Comparison of ENCODE assay signal across 1 cellular context in genomic region chr17:61335845-61336655, GRCh38.
TF ChIP-seq lines count a peak whose summit lies in the region.

No MANE protein-coding gene starts in this region.

TF ChIP-seq in HEK293, 187 proteins besides CTCF, POLR2A, EP300 and RAD21 (continued from another document and continues in another):
- TF ChIP-seq ZNF76 (tag by site-specific recombination; IDR thresholded peaks at IDR 0.05; ENCODE audit: borderline replicate concordance, low read depth), result peak; percentile 84
- TF ChIP-seq ZNF404 (tag by site-specific recombination; IDR thresholded peaks at IDR 0.05), result no peak
- TF ChIP-seq ZNF175 (tag by site-specific recombination; IDR thresholded peaks at IDR 0.05), result no peak
- no peak; the same call in 1 of the 2 replicates for TF ChIP-seq ZNF623 (tag by site-specific recombination; IDR thresholded peaks at IDR 0.05)
- TF ChIP-seq ZFP69B (tag by site-specific recombination; IDR thresholded peaks at IDR 0.05), result peak; percentile 86
- peak; percentile 78; the same call in 1 of the 2 replicates for TF ChIP-seq ZNF394 (tag by site-specific recombination; IDR thresholded peaks at IDR 0.05; ENCODE audit: borderline replicate concordance)
- TF ChIP-seq, protein P1, sequence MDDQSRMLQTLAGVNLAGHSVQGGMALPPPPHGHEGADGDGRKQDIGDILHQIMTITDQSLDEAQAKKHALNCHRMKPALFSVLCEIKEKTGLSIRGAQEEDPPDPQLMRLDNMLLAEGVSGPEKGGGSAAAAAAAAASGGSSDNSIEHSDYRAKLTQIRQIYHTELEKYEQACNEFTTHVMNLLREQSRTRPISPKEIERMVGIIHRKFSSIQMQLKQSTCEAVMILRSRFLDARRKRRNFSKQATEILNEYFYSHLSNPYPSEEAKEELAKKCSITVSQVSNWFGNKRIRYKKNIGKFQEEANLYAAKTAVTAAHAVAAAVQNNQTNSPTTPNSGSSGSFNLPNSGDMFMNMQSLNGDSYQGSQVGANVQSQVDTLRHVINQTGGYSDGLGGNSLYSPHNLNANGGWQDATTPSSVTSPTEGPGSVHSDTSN (CRISPR knock-in tag; IDR thresholded peaks at IDR 0.05), result no peak
- peak; percentile 91; the same call in 1 of the 2 replicates for TF ChIP-seq ZNF2 (tag by site-specific recombination; IDR thresholded peaks at IDR 0.05)
- TF ChIP-seq ZSCAN18 (tag by site-specific recombination; IDR thresholded peaks at IDR 0.05), result peak; percentile 60; the same call in 1 of the 2 replicates
- TF ChIP-seq ZNF610 (tag by site-specific recombination; IDR thresholded peaks at IDR 0.05; ENCODE audit: borderline replicate concordance), result peak; percentile 86; the same call in 1 of the 2 replicates
- peak; percentile 98 for TF ChIP-seq FEZF1 (tag by site-specific recombination; IDR thresholded peaks at IDR 0.05)
- TF ChIP-seq, protein P2, sequence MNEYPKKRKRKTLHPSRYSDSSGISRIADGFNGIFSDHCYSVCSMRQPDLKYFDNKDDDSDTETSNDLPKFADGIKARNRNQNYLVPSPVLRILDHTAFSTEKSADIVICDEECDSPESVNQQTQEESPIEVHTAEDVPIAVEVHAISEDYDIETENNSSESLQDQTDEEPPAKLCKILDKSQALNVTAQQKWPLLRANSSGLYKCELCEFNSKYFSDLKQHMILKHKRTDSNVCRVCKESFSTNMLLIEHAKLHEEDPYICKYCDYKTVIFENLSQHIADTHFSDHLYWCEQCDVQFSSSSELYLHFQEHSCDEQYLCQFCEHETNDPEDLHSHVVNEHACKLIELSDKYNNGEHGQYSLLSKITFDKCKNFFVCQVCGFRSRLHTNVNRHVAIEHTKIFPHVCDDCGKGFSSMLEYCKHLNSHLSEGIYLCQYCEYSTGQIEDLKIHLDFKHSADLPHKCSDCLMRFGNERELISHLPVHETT (tag by site-specific recombination; IDR thresholded peaks at IDR 0.05), result peak; percentile 93
- TF ChIP-seq ZNF146 (tag by site-specific recombination; IDR thresholded peaks at IDR 0.05), result peak; percentile 78
- TF ChIP-seq ZNF558 (tag by site-specific recombination; IDR thresholded peaks at IDR 0.05), result peak; percentile 85
- TF ChIP-seq ZNF48 (tag by site-specific recombination; IDR thresholded peaks at IDR 0.05), result no peak
- TF ChIP-seq ZNF621 (tag by site-specific recombination; IDR thresholded peaks at IDR 0.05), result no peak
- TF ChIP-seq PATZ1 (tag by site-specific recombination; IDR thresholded peaks at IDR 0.05), result peak; percentile 84
- TF ChIP-seq ZNF121 (tag by site-specific recombination; IDR thresholded peaks at IDR 0.05), result 0 out of 2 replicates have a peak, but pooled peaks have one; percentile 4
- no peak for TF ChIP-seq ZFHX2 (tag by site-specific recombination; conservative IDR thresholded peaks at IDR 0.05)
- no peak for TF ChIP-seq ZNF624 (tag by site-specific recombination; IDR thresholded peaks at IDR 0.05)
- TF ChIP-seq ZNF560 (tag by site-specific recombination; IDR thresholded peaks at IDR 0.05; ENCODE audit: borderline replicate concordance), result no peak
- peak; percentile 87; the same call in 1 of the 2 replicates for TF ChIP-seq ZBTB1 (tag by site-specific recombination; IDR thresholded peaks at IDR 0.05)
- no peak for TF ChIP-seq ZNF416 (tag by site-specific recombination; IDR thresholded peaks at IDR 0.05)
- TF ChIP-seq, protein P3, sequence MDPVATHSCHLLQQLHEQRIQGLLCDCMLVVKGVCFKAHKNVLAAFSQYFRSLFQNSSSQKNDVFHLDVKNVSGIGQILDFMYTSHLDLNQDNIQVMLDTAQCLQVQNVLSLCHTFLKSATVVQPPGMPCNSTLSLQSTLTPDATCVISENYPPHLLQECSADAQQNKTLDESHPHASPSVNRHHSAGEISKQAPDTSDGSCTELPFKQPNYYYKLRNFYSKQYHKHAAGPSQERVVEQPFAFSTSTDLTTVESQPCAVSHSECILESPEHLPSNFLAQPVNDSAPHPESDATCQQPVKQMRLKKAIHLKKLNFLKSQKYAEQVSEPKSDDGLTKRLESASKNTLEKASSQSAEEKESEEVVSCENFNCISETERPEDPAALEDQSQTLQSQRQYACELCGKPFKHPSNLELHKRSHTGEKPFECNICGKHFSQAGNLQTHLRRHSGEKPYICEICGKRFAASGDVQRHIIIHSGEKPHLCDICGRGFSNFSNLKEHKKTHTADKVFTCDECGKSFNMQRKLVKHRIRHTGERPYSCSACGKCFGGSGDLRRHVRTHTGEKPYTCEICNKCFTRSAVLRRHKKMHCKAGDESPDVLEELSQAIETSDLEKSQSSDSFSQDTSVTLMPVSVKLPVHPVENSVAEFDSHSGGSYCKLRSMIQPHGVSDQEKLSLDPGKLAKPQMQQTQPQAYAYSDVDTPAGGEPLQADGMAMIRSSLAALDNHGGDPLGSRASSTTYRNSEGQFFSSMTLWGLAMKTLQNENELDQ (tag by site-specific recombination; IDR thresholded peaks at IDR 0.05; ENCODE audit: low read depth), result no peak
- peak; percentile 95 for TF ChIP-seq ZBTB17 (tag by site-specific recombination; IDR thresholded peaks at IDR 0.05)
- TF ChIP-seq, protein P4, sequence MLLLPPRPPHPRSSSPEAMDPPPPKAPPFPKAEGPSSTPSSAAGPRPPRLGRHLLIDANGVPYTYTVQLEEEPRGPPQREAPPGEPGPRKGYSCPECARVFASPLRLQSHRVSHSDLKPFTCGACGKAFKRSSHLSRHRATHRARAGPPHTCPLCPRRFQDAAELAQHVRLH (tag by site-specific recombination; IDR thresholded peaks at IDR 0.05), result peak; percentile 98
- TF ChIP-seq SP7 (tag by site-specific recombination; IDR thresholded peaks at IDR 0.05), result peak; percentile 98
- TF ChIP-seq ZNF513 (tag by site-specific recombination; IDR thresholded peaks at IDR 0.05), result 0 out of 2 replicates have a peak, but pooled peaks have one; percentile 57
- 0 out of 2 replicates have a peak, but pooled peaks have one; percentile 44 for TF ChIP-seq ZNF239 (tag by site-specific recombination; IDR thresholded peaks at IDR 0.05)
- 0 out of 2 replicates have a peak, but pooled peaks have one; percentile 30 for TF ChIP-seq GLIS2 (tag by site-specific recombination; IDR thresholded peaks at IDR 0.05)
- peak; percentile 76 for TF ChIP-seq KLF16 (tag by site-specific recombination; IDR thresholded peaks at IDR 0.05)
- peak; percentile 68 for TF ChIP-seq ZNF362 (tag by site-specific recombination; IDR thresholded peaks at IDR 0.05)
- TF ChIP-seq KLF7 (tag by site-specific recombination; IDR thresholded peaks at IDR 0.05; ENCODE audit: borderline replicate concordance), result peak; percentile 92
- peak; percentile 99 for TF ChIP-seq ZNF24 (tag by site-specific recombination; IDR thresholded peaks at IDR 0.05)
- TF ChIP-seq ZNF660 (tag by site-specific recombination; IDR thresholded peaks at IDR 0.05), result no peak
- peak; percentile 33; the same call in 1 of the 2 replicates for TF ChIP-seq SP2 (tag by site-specific recombination; IDR thresholded peaks at IDR 0.05)
- TF ChIP-seq ZNF266 (tag by site-specific recombination; IDR thresholded peaks at IDR 0.05; ENCODE audit: low read depth), result 0 out of 2 replicates have a peak, but pooled peaks have one; percentile 20
- TF ChIP-seq ZNF140 (tag by site-specific recombination; IDR thresholded peaks at IDR 0.05), result no peak
- TF ChIP-seq ZNF664 (tag by site-specific recombination; IDR thresholded peaks at IDR 0.05), result peak; percentile 76
- no peak for TF ChIP-seq ZNF148 (tag by site-specific recombination; IDR thresholded peaks at IDR 0.05; ENCODE audit: borderline replicate concordance)
- TF ChIP-seq ZBTB8A (tag by site-specific recombination; IDR thresholded peaks at IDR 0.05), result peak; percentile 74
- TF ChIP-seq, protein P5, sequence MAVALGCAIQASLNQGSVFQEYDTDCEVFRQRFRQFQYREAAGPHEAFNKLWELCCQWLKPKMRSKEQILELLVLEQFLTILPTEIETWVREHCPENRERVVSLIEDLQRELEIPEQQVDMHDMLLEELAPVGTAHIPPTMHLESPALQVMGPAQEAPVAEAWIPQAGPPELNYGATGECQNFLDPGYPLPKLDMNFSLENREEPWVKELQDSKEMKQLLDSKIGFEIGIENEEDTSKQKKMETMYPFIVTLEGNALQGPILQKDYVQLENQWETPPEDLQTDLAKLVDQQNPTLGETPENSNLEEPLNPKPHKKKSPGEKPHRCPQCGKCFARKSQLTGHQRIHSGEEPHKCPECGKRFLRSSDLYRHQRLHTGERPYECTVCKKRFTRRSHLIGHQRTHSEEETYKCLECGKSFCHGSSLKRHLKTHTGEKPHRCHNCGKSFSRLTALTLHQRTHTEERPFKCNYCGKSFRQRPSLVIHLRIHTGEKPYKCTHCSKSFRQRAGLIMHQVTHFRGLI (tag by site-specific recombination; IDR thresholded peaks at IDR 0.05), result peak; percentile 82; the same call in 1 of the 2 replicates
- peak; percentile 71 for TF ChIP-seq ZNF596 (tag by site-specific recombination; IDR thresholded peaks at IDR 0.05)
- TF ChIP-seq ZNF423 (tag by site-specific recombination; IDR thresholded peaks at IDR 0.05), result peak; percentile 65; the same call in 1 of the 2 replicates
- no peak for TF ChIP-seq HOXA7 (CRISPR knock-in tag; IDR thresholded peaks at IDR 0.05; ENCODE audit: borderline replicate concordance)
- TF ChIP-seq GFI1B (tag by site-specific recombination; IDR thresholded peaks at IDR 0.05), result peak; percentile 100
- TF ChIP-seq ZNF549 (tag by site-specific recombination; IDR thresholded peaks at IDR 0.05), result no peak
- TF ChIP-seq ZNF169 (tag by site-specific recombination; IDR thresholded peaks at IDR 0.05), result no peak
- no peak for TF ChIP-seq ZNF157 (tag by site-specific recombination; IDR thresholded peaks at IDR 0.05)
- peak; percentile 85 for TF ChIP-seq BCL6B (tag by site-specific recombination; IDR thresholded peaks at IDR 0.05)
- TF ChIP-seq ZNF473 (tag by site-specific recombination; IDR thresholded peaks at IDR 0.05), result no peak
